In genomic region chr1:218165687-218166088, GRCh38 we compare ENCODE assay signal across 9 cellular contexts.
DNase-seq lines count a peak whose midpoint lies in the region; ATAC-seq lines count a peak whose summit lies in the region.
"Had no signal": no experiment of that assay in that cellular context is flagged by ENCODE, and none has a peak within 500 bp of the region (broad histone marks: within the 10 kb centered on the region; RNA-seq: fewer than 3 reads in every experiment).

No MANE protein-coding gene starts in this region.

- H3K4me1 ChIP-seq in aorta (ENCODE audit: control insufficient read depth in 1 of 2, insufficient read depth in 2 of 2, low read length in 2 of 2), result no peaks in the 10 kb centered on the region

- no peaks in the 10 kb centered on the region for H3K36me3 Mint-ChIP-seq in stimulated activated naive CD8-positive, alpha-beta T cell treated with anti-CD3 and anti-CD28 coated beads, Interleukin-15, Interleukin-2, amounts not matched to agents 100 ng/mL and 50 ng/mL, for 24 hours (ENCODE audit: low read depth)
- no peaks in the 10 kb centered on the region for H3K36me3 Mint-ChIP-seq in activated naive CD8-positive, alpha-beta T cell treated with anti-CD3 and anti-CD28 coated beads, Interleukin-2, amount 50 U/mL, for 24 hours (ENCODE audit: low read depth)
- H3K36me3 Mint-ChIP-seq in memory B cell, result no peaks in the 10 kb centered on the region

- no peak for ATAC-seq in stimulated activated naive CD8-positive, alpha-beta T cell treated with anti-CD3 and anti-CD28 coated beads, Interleukin-15, Interleukin-2, amounts not matched to agents 100 U/mL and 50 U/mL, for 24 hours
- ATAC-seq in activated naive CD8-positive, alpha-beta T cell treated with anti-CD3 and anti-CD28 coated beads, Interleukin-2, amount 50 U/mL, for 24 hours, result no peak
- no peak for ATAC-seq in memory B cell (ENCODE audit: low read depth)
- no peak for ATAC-seq in aorta (ENCODE audit: low FRiP score)

- peaks cover 13% of the 10 kb centered on the region for H3K4me1 Mint-ChIP-seq in stimulated activated naive CD8-positive, alpha-beta T cell treated with anti-CD3 and anti-CD28 coated beads, Interleukin-15, Interleukin-2, amounts not matched to agents 100 ng/mL and 50 ng/mL, for 24 hours (ENCODE audit: low read depth)
- H3K4me1 Mint-ChIP-seq in activated naive CD8-positive, alpha-beta T cell treated with anti-CD3 and anti-CD28 coated beads, Interleukin-2, amount 50 U/mL, for 24 hours, result peaks cover 18% of the 10 kb centered on the region
- H3K4me1 Mint-ChIP-seq in memory B cell, result peaks cover 15% of the 10 kb centered on the region

- H3K4me3 Mint-ChIP-seq in stimulated activated naive CD8-positive, alpha-beta T cell treated with anti-CD3 and anti-CD28 coated beads, Interleukin-15, Interleukin-2, amounts not matched to agents 100 ng/mL and 50 ng/mL, for 24 hours, result peak overlapping the region; percentile 62
- peak overlapping the region; percentile 46 for H3K4me3 Mint-ChIP-seq in activated naive CD8-positive, alpha-beta T cell treated with anti-CD3 and anti-CD28 coated beads, Interleukin-2, amount 50 U/mL, for 24 hours
- H3K4me3 Mint-ChIP-seq in memory B cell, result peak overlapping the region; percentile 82

- H3K27ac Mint-ChIP-seq in stimulated activated naive CD8-positive, alpha-beta T cell treated with anti-CD3 and anti-CD28 coated beads, Interleukin-15, Interleukin-2, amounts not matched to agents 100 ng/mL and 50 ng/mL, for 24 hours, result no peak overlapping the region
- no peak overlapping the region for H3K27ac Mint-ChIP-seq in activated naive CD8-positive, alpha-beta T cell treated with anti-CD3 and anti-CD28 coated beads, Interleukin-2, amount 50 U/mL, for 24 hours
- H3K27ac Mint-ChIP-seq in memory B cell, result no peak overlapping the region

- no peak overlapping the region for H3K27ac ChIP-seq in aorta (ENCODE audit: low read depth in 1 of 2, low read length in 2 of 2)

- no peaks in the 10 kb centered on the region for H3K36me3 ChIP-seq in aorta (ENCODE audit: control insufficient read depth in 1 of 2, insufficient read depth in 2 of 2, low read length in 1 of 2)

- WGBS in aorta, 2 donors, result 7 to 9% methylated on average over 11 of the region's 11 CpGs

- intact Hi-C loops in aorta (cut with DNase I), result no loop called here

- no peaks in the 10 kb centered on the region for H3K9me3 Mint-ChIP-seq in stimulated activated naive CD8-positive, alpha-beta T cell treated with anti-CD3 and anti-CD28 coated beads, Interleukin-15, Interleukin-2, amounts not matched to agents 100 ng/mL and 50 ng/mL, for 24 hours
- no peaks in the 10 kb centered on the region for H3K9me3 Mint-ChIP-seq in activated naive CD8-positive, alpha-beta T cell treated with anti-CD3 and anti-CD28 coated beads, Interleukin-2, amount 50 U/mL, for 24 hours
- H3K9me3 Mint-ChIP-seq in memory B cell, result no peaks in the 10 kb centered on the region

- no peak for DNase-seq in stimulated activated naive CD8-positive, alpha-beta T cell treated with anti-CD3 and anti-CD28 coated beads, Interleukin-15, Interleukin-2, amounts not matched to agents 100 U/mL and 50 U/mL, for 24 hours
- DNase-seq in activated naive CD8-positive, alpha-beta T cell treated with anti-CD3 and anti-CD28 coated beads, Interleukin-2, amount 50 U/mL, for 24 hours, result no peak
- DNase-seq in memory B cell (ENCODE audit: low spot score in 2 of 2) (no peak), aorta (no peak), superior temporal gyrus (ENCODE audit: extremely low spot score) (no peak), HuH-7 (ENCODE audit: low spot score) (no peak)
- DNase-seq in activated CD8-positive, alpha-beta memory T cell treated with anti-CD3 and anti-CD28 coated beads, Interleukin-2, amount 50 U/mL, for 4 hours, result no peak
- DNase-seq: NCI-H446 treated with DMSO at 0.1 percent for 48 hours had no signal

- H3K27me3 ChIP-seq in aorta (ENCODE audit: control insufficient read depth in 1 of 2, insufficient read depth in 2 of 2, low read length in 1 of 2), result no peaks in the 10 kb centered on the region

- peak overlapping the region; percentile 35 to 43 for H3K4me3 ChIP-seq in aorta (ENCODE audit: low read length in 2 of 2)

- no peaks in the 10 kb centered on the region for H3K9me3 ChIP-seq in aorta (ENCODE audit: control insufficient read depth, low read length)

- H3K27me3 Mint-ChIP-seq in stimulated activated naive CD8-positive, alpha-beta T cell treated with anti-CD3 and anti-CD28 coated beads, Interleukin-15, Interleukin-2, amounts not matched to agents 100 ng/mL and 50 ng/mL, for 24 hours, result peaks cover 50% of the 10 kb centered on the region
- H3K27me3 Mint-ChIP-seq in activated naive CD8-positive, alpha-beta T cell treated with anti-CD3 and anti-CD28 coated beads, Interleukin-2, amount 50 U/mL, for 24 hours, result peaks cover 56% of the 10 kb centered on the region
- peaks cover 18% of the 10 kb centered on the region for H3K27me3 Mint-ChIP-seq in memory B cell
